ENCODE assay signal across 11 cellular contexts in genomic region chr9:136007906-136008692, GRCh38. TPM values are rescaled to one million over a fixed set of nuclear protein-coding genes. Genes with fewer than 3 reads are reported as not detected.
DNase-seq lines count a peak whose midpoint lies in the region; ATAC-seq, FAIRE-seq and TF ChIP-seq lines count a peak whose summit lies in the region.
"Had no signal": no experiment of that assay in that cellular context is flagged by ENCODE, and none has a peak within 500 bp of the region (broad histone marks: within the 10 kb centered on the region; RNA-seq: fewer than 3 reads in every experiment).

No MANE protein-coding gene starts in this region.

- peak; percentile 11 for DNase-seq in AG04450 (ENCODE audit: low read depth, low spot score)
- peak; percentile 88 for DNase-seq in IMR-90
- peak; percentile 73 for DNase-seq in endothelial cell of umbilical vein (ENCODE audit: low read depth, low spot score)
- no peak for DNase-seq in nephron progenitor cell
- no peak for DNase-seq in GM03348 (ENCODE audit: low spot score)
- DNase-seq in activated CD8-positive, alpha-beta T cell treated with anti-CD3 and anti-CD28 coated beads, Interleukin-2, amount 10 ng/mL, durations not matched to agents 7 days and 5 days, result no peak
- DNase-seq: NCI-H510A, T-helper 9 cell had no signal

- dilution Hi-C loops in IMR-90 (cut with HindIII; ENCODE audit: low sequenced_read_pairs, unreplicated experiment), result no loop called here
- dilution Hi-C loops in endothelial cell of umbilical vein (cut with MboI; ENCODE audit: extremely low pct_ligation_motif_present, low sequenced_read_pairs), result no loop called here

- H3K79me1 ChIP-seq in IMR-90 (ENCODE audit: low read depth in 1 of 2, low read length in 2 of 2), result peaks cover 4 to 34% of the 10 kb centered on the region in 2 experiments; a peak in 3 of 4 replicates

- BruUV-seq in IMR-90 (replicated peaks; lab: Mats Ljungman, UMichigan) (no TSS peak), endothelial cell of umbilical vein (replicated peaks; lab: Mats Ljungman, UMichigan) (no TSS peak)

- peak overlapping the region; percentile 25 for H2BK5ac ChIP-seq in IMR-90 (ENCODE audit: low read depth, low read length, poor library complexity, severe bottlenecking)

- intact Hi-C loops in IMR-90 (cut with micrococcal nuclease) (no loop called here), endothelial cell of umbilical vein (cut with micrococcal nuclease) (loop anchor here (1.0 to 5.0 kb wide), 2 partner anchors 101 to 109 kb away; partner anchors contain the start of genes CAMSAP1 and TMEM250)

- CTCF ChIA-PET in AG04450 (lab: Charles Lee) (no interaction called here), IMR-90 (lab: Yijun Ruan, JAX) (no interaction called here), endothelial cell of umbilical vein (lab: Charles Lee) (interaction anchor here (1.0 to 1.4 kb wide), 7 partner anchors 10 to 82 kb away, joined by 3 to 5 read pairs (median 4); no protein-coding TSS in a partner anchor)
- CTCF ChIA-PET in activated CD8-positive, alpha-beta T cell treated with anti-CD3 and anti-CD28 coated beads, Interleukin-2, amount 10 ng/mL, durations not matched to agents 7 days and 5 days (lab: Charles Lee), result no interaction called here

- H2AK5ac ChIP-seq in IMR-90 (ENCODE audit: low read depth, low read length), result peak overlapping the region; percentile 92

- H3K79me2 ChIP-seq in endothelial cell of umbilical vein (ENCODE audit: control insufficient read depth, insufficient read depth, low read length), result no peaks in the 10 kb centered on the region

- peak overlapping the region; percentile 11 for H2AFZ ChIP-seq in IMR-90 (replicated peaks; ENCODE audit: low read length, poor library complexity)
- H2AFZ ChIP-seq in endothelial cell of umbilical vein (ENCODE audit: low read depth, low read length), result no peak overlapping the region

- POLR2A ChIA-PET in AG04450 (lab: Yijun Ruan, JAX) (interaction anchor here (1.0 kb wide), 1 partner anchor 15 kb away, joined by 3 read pairs; no protein-coding TSS in a partner anchor), IMR-90 (lab: Charles Lee; ENCODE audit: unreplicated experiment) (no interaction called here), endothelial cell of umbilical vein (lab: Charles Lee) (no interaction called here)
- POLR2A ChIA-PET in activated CD8-positive, alpha-beta T cell treated with anti-CD3 and anti-CD28 coated beads, Interleukin-2, amount 10 ng/mL, durations not matched to agents 7 days and 5 days (lab: Charles Lee), result no interaction called here

- no peaks in the 10 kb centered on the region for H3K27me3 ChIP-seq in AG04450 (ENCODE audit: control insufficient read depth, insufficient read depth, low read length)
- no peaks in the 10 kb centered on the region for H3K27me3 ChIP-seq in IMR-90 (ENCODE audit: control insufficient read depth, insufficient read depth, low read length)
- H3K27me3 ChIP-seq in endothelial cell of umbilical vein (ENCODE audit: control insufficient read depth in 2 of 2, insufficient read depth in 2 of 2, low read length in 2 of 2), result no peaks in the 10 kb centered on the region

- H3K4me1 ChIP-seq in IMR-90 (ENCODE audit: control insufficient read depth, insufficient read depth, low read length) (peaks cover 27% of the 10 kb centered on the region), endothelial cell of umbilical vein (ENCODE audit: control insufficient read depth, extremely low read depth, insufficient read depth, low read length) (peaks cover 54% of the 10 kb centered on the region)

- no peak overlapping the region for H3K23ac ChIP-seq in IMR-90 (ENCODE audit: low read depth, low read length)

- H3K9ac ChIP-seq in IMR-90 (ENCODE audit: low read depth, low read length) (no peak overlapping the region), endothelial cell of umbilical vein (replicated peaks; ENCODE audit: extremely low read depth, insufficient read depth, low read length) (no peak overlapping the region)

- H3K4me3 Mint-ChIP-seq in nephron progenitor cell, result peak overlapping the region; percentile 53
- H3K4me3 Mint-ChIP-seq in activated CD8-positive, alpha-beta T cell treated with anti-CD3 and anti-CD28 coated beads, Interleukin-2, amount 10 ng/mL, durations not matched to agents 7 days and 5 days, result no peak overlapping the region
- H3K4me3 Mint-ChIP-seq: IgD-negative memory B cell had no signal

- no peak for TF ChIP-seq POLR2A in IMR-90 (IDR thresholded peaks at IDR 0.05; ENCODE audit: low read depth, low read length)
- TF ChIP-seq POLR2A in endothelial cell of umbilical vein (IDR thresholded peaks at IDR 0.05; ENCODE audit: low read depth, low read length), result no peak

- H4K5ac ChIP-seq in IMR-90 (ENCODE audit: low read depth, low read length), result 0 out of 2 replicates have a peak overlapping the region, but pooled peaks have one; percentile 7

- H3K18ac ChIP-seq in IMR-90 (ENCODE audit: low read depth, low read length), result no peak overlapping the region

- H3K4me1 Mint-ChIP-seq in nephron progenitor cell, result peaks cover 67% of the 10 kb centered on the region
- no peaks in the 10 kb centered on the region for H3K4me1 Mint-ChIP-seq in activated CD8-positive, alpha-beta T cell treated with anti-CD3 and anti-CD28 coated beads, Interleukin-2, amount 10 ng/mL, durations not matched to agents 7 days and 5 days (ENCODE audit: low read depth)
- H3K4me1 Mint-ChIP-seq: IgD-negative memory B cell had no signal

- peak overlapping the region; percentile 69 for H3K4ac ChIP-seq in IMR-90 (ENCODE audit: low read depth, low read length)

- peak; percentile 73 for ATAC-seq in IMR-90 (ENCODE audit: low read depth)
- no peak for ATAC-seq in HG02610 (IDR thresholded peaks at IDR 0.05; ENCODE audit: unreplicated experiment)
- no peak for ATAC-seq in HG03460 (IDR thresholded peaks at IDR 0.05; ENCODE audit: unreplicated experiment)
- ATAC-seq in activated CD8-positive, alpha-beta T cell treated with anti-CD3 and anti-CD28 coated beads, Interleukin-2, amount 10 ng/mL, durations not matched to agents 7 days and 5 days, result no peak

- H3K36me3 Mint-ChIP-seq in nephron progenitor cell (ENCODE audit: low read depth), result no peaks in the 10 kb centered on the region
- no peaks in the 10 kb centered on the region for H3K36me3 Mint-ChIP-seq in activated CD8-positive, alpha-beta T cell treated with anti-CD3 and anti-CD28 coated beads, Interleukin-2, amount 10 ng/mL, durations not matched to agents 7 days and 5 days (ENCODE audit: low read depth)
- H3K36me3 Mint-ChIP-seq: IgD-negative memory B cell had no signal

- no peak overlapping the region for H2AK9ac ChIP-seq in IMR-90 (replicated peaks; ENCODE audit: low read depth, low read length, poor library complexity)

- TF ChIP-seq CTCF in AG04450 (IDR thresholded peaks at IDR 0.05; ENCODE audit: low read depth, low read length) (no peak), IMR-90 (conservative IDR thresholded peaks at IDR 0.05; ENCODE audit: low read depth, low read length) (no peak), endothelial cell of umbilical vein (IDR thresholded peaks at IDR 0.05; ENCODE audit: extremely low read depth in 1 of 2, insufficient read depth in 1 of 2, low read depth in 1 of 2, low read length in 2 of 2) (no peak), nephron progenitor cell (IDR thresholded peaks at IDR 0.05) (no peak)

- in situ Hi-C loops in IMR-90 (cut with MboI; ENCODE audit: low sequenced_read_pairs), result no loop called here

- H3K4me3 ChIP-seq in AG04450 (ENCODE audit: low read depth, low read length) (no peak overlapping the region), IMR-90 (ENCODE audit: insufficient read depth, low read depth, low read length) (no peak overlapping the region), endothelial cell of umbilical vein (replicated peaks in 1 of 3; ENCODE audit: insufficient read depth in 1 of 3, low read depth in 1 of 3, low read length in 3 of 3) (no peak overlapping the region)

- H3K9me1 ChIP-seq in IMR-90 (ENCODE audit: insufficient read depth, low read length) (0 out of 2 replicates have a peak, but pooled peaks cover 3% of the 10 kb centered on the region), endothelial cell of umbilical vein (replicated peaks; ENCODE audit: control insufficient read depth, extremely low read depth, insufficient read depth, low read length) (no peaks in the 10 kb centered on the region)

- no peak overlapping the region for H2BK15ac ChIP-seq in IMR-90 (ENCODE audit: low read depth, low read length)

- peaks cover 10% of the 10 kb centered on the region for H3K9me3 ChIP-seq in AG04450 (ENCODE audit: control insufficient read depth, insufficient read depth, low read length)
- no peaks in the 10 kb centered on the region for H3K9me3 ChIP-seq in IMR-90 (ENCODE audit: control insufficient read depth, insufficient read depth, low read length)
- no peaks in the 10 kb centered on the region for H3K9me3 ChIP-seq in endothelial cell of umbilical vein (replicated peaks; ENCODE audit: control insufficient read depth, insufficient read depth, low read length)

- H3K4me2 ChIP-seq in IMR-90 (ENCODE audit: low read depth, low read length), result 0 out of 2 replicates have a peak overlapping the region, but pooled peaks have one; percentile 28
- peak overlapping the region; percentile 57 for H3K4me2 ChIP-seq in endothelial cell of umbilical vein (ENCODE audit: insufficient read depth, low read length)

- H3K27me3 Mint-ChIP-seq in nephron progenitor cell (ENCODE audit: low read depth, poor library complexity), result peaks cover 4% of the 10 kb centered on the region
- H3K27me3 Mint-ChIP-seq in activated CD8-positive, alpha-beta T cell treated with anti-CD3 and anti-CD28 coated beads, Interleukin-2, amount 10 ng/mL, durations not matched to agents 7 days and 5 days (ENCODE audit: low read depth), result no peaks in the 10 kb centered on the region

- H4K91ac ChIP-seq in IMR-90 (ENCODE audit: insufficient read depth, low read depth, low read length), result peak overlapping the region; percentile 48; the same call in 1 of the 2 replicates

- no peak overlapping the region; the same call in 1 of the 2 replicates for H2BK20ac ChIP-seq in IMR-90 (ENCODE audit: low read depth, low read length)

- H4K20me1 ChIP-seq in IMR-90 (ENCODE audit: insufficient read depth, low read length), result peaks cover 7% of the 10 kb centered on the region; the same call in 1 of the 2 replicates
- H4K20me1 ChIP-seq in endothelial cell of umbilical vein (replicated peaks; ENCODE audit: control insufficient read depth, extremely low read depth, insufficient read depth, low read length), result no peaks in the 10 kb centered on the region

- peak; percentile 70 for FAIRE-seq in endothelial cell of umbilical vein (lab: Jason Lieb, UNC)

- H2BK120ac ChIP-seq in IMR-90 (ENCODE audit: low read depth, low read length), result peak overlapping the region; percentile 53; the same call in 1 of the 2 replicates

- WGBS in IMR-90 (ENCODE audit: extremely low coverage in 2 of 2, insufficient read length in 1 of 2), 2 experiments, result 87% methylated on average over 3 of the region's 24 CpGs; no CpG with 5 or more reads in 1 of the 2 experiments

- no peak overlapping the region for H3K56ac ChIP-seq in IMR-90 (ENCODE audit: extremely low read depth, insufficient read depth, low read length)

- no peak for TF ChIP-seq RAD21 in IMR-90 (IDR thresholded peaks at IDR 0.05; ENCODE audit: low read length)

- H3K27ac Mint-ChIP-seq in nephron progenitor cell, result peak overlapping the region; percentile 87
- no peak overlapping the region for H3K27ac Mint-ChIP-seq in activated CD8-positive, alpha-beta T cell treated with anti-CD3 and anti-CD28 coated beads, Interleukin-2, amount 10 ng/mL, durations not matched to agents 7 days and 5 days

- no peak overlapping the region for H3K14ac ChIP-seq in IMR-90 (replicated peaks; ENCODE audit: low read depth, low read length)

- peaks cover 15% of the 10 kb centered on the region for H3K36me3 ChIP-seq in IMR-90 (ENCODE audit: control insufficient read depth, insufficient read depth, low read length)
- H3K36me3 ChIP-seq in endothelial cell of umbilical vein (ENCODE audit: control insufficient read depth in 2 of 2, extremely low read depth in 1 of 2, insufficient read depth in 2 of 2, low read length in 2 of 2), result no peaks in the 10 kb centered on the region

- peak overlapping the region; percentile 39 for H3K27ac ChIP-seq in AG04450 (ENCODE audit: low read depth, low read length)
- no peak overlapping the region for H3K27ac ChIP-seq in IMR-90 (ENCODE audit: insufficient read depth, low read length)
- H3K27ac ChIP-seq in endothelial cell of umbilical vein (ENCODE audit: insufficient read depth, low read depth, low read length), result peak overlapping the region; percentile 83

- no peaks in the 10 kb centered on the region for H3K9me3 Mint-ChIP-seq in nephron progenitor cell
- H3K9me3 Mint-ChIP-seq in activated CD8-positive, alpha-beta T cell treated with anti-CD3 and anti-CD28 coated beads, Interleukin-2, amount 10 ng/mL, durations not matched to agents 7 days and 5 days (ENCODE audit: insufficient read depth), result no peaks in the 10 kb centered on the region
- H3K9me3 Mint-ChIP-seq: IgD-negative memory B cell had no signal

- no peak overlapping the region for H4K8ac ChIP-seq in IMR-90 (ENCODE audit: low read depth in 2 of 2, low read length in 2 of 2)

RNA-seq across cellular contexts. Expression of gene UBAC1, which starts 46.9 kb away (rescaled TPM):
- polyA plus RNA-seq in AG04450 (2011; rRNA removed), result 33.6 and 35.8 TPM in 2 replicates
- 16.6 and 20.7 TPM in 2 replicates for polyA minus RNA-seq in AG04450 (2011; rRNA and poly(A)+ RNA removed)
- total RNA-seq in IMR-90 (2012; rRNA removed), result 25.3 and 33.6 TPM in 2 replicates
- 33.9 and 36.4 TPM in 2 replicates for polyA plus RNA-seq in IMR-90 (2012; rRNA removed)
- 38.7 and 47.1 TPM in 2 replicates for polyA plus RNA-seq in IMR-90 (2012; cell fraction: cytosol; rRNA removed)
- 63.9 and 70.8 TPM in 2 replicates for polyA plus RNA-seq in IMR-90 (2012; cell fraction: nucleus; rRNA removed; ENCODE audit: low replicate concordance)
- 36.5 and 39.5 TPM in 2 replicates for total RNA-seq in endothelial cell of umbilical vein
- polyA plus RNA-seq in endothelial cell of umbilical vein, result 56.6 and 56.7 TPM in 2 replicates
- 47.6 and 49.4 TPM in 2 replicates for polyA plus RNA-seq in endothelial cell of umbilical vein (2011; cell fraction: cytosol; rRNA removed)
- 73.5 and 74.6 TPM in 2 replicates for polyA plus RNA-seq in endothelial cell of umbilical vein (2011; cell fraction: nucleus; rRNA removed)
- 32.0 and 33.4 TPM in 2 replicates for polyA plus RNA-seq in endothelial cell of umbilical vein (2012)
- polyA minus RNA-seq in endothelial cell of umbilical vein, result 33.8 and 40.7 TPM in 2 replicates
- polyA minus RNA-seq in endothelial cell of umbilical vein (2011; cell fraction: cytosol; rRNA and poly(A)+ RNA removed), result 29.9 TPM
- polyA minus RNA-seq in endothelial cell of umbilical vein (2011; cell fraction: nucleus; rRNA and poly(A)+ RNA removed), result 9.7 and 10.6 TPM in 2 replicates
- total RNA-seq in activated CD8-positive, alpha-beta T cell treated with anti-CD3 and anti-CD28 coated beads, Interleukin-2, amount 10 ng/mL, durations not matched to agents 7 days and 5 days, result 10 to 100 TPM; 29.3 to 31.9 TPM

Comparison
In these comparisons a context has a peak if more than half of its experiments do, and no peak if none do; other contexts are left out.
1. DNase-seq: peak in AG04450 (single experiment), IMR-90 (single experiment) and endothelial cell of umbilical vein (single experiment); none in nephron progenitor cell (single experiment), GM03348 (single experiment) and activated CD8-positive, alpha-beta T cell treated with anti-CD3 and anti-CD28 coated beads, Interleukin-2, amount 10 ng/mL, durations not matched to agents 7 days and 5 days (single experiment).